8 cellular contexts compared by ENCODE assay signal in the genomic region with DNA sequence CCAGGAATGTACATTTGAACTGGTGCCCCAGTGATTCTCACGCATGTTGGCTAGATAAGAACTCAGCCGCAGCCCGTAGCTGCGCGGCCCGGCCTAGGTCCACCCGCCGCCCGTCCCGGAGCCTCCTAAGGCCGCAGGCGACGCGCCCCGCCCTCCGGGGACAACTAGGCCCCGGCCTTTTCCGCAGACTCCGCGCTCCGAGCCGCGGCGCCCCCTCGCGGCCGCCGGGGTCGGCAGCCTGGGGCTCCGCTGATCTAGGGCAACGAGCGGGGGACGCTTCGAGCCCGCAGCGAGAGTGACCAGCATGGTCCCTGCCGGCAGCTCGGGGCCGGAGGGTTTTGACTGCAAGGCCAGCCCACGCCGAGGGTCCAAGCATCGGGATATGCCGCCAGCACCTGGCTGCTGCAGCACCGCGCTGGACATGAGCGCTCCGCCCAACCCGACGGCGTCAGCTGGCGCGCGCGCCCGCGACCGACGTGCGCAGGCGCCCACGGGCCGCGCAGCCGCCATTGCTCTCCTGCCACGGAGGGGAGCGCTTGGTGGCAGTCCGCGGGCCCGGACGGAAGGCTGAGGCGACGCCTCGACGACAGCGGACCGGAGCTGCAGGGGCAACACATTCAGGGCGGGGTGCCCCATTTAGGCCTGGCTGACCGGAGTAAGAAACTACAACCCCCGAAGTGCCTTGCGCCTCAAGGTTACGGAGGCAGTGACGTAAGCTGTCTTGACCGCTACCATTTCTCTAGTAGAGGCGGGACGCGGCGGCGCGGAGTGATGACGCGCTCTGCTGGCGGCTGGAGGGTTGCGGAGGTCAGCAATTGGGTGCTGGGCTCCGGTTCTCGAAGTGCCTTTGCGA. TPM values are rescaled to one million over a fixed set of nuclear protein-coding genes. Genes with fewer than 3 reads are reported as not detected.
DNase-seq lines count a peak whose midpoint lies in the region; ATAC-seq and TF ChIP-seq lines count a peak whose summit lies in the region.

A gene with protein sequence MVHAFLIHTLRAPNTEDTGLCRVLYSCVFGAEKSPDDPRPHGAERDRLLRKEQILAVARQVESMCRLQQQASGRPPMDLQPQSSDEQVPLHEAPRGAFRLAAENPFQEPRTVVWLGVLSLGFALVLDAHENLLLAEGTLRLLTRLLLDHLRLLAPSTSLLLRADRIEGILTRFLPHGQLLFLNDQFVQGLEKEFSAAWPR (plus strand): TSS at position 500 of the 853 bp plus-strand sequence. CDS start 1,571 bp downstream, outside the sequence.

- TF ChIP-seq CTCF in BJ (IDR thresholded peaks at IDR 0.05; ENCODE audit: insufficient read depth, low read depth, low read length) (peak; percentile 66), choroid plexus epithelial cell (conservative IDR thresholded peaks at IDR 0.05; ENCODE audit: low read depth, low read length) (peak; percentile 57)

- no peaks in the 10 kb centered on the region for H3K27me3 ChIP-seq in BJ (ENCODE audit: control insufficient read depth, insufficient read depth, low read length)

- peaks cover 11% of the 10 kb centered on the region for H3K36me3 ChIP-seq in BJ (ENCODE audit: control insufficient read depth, insufficient read depth, low read length)

- ATAC-seq in HG03442 (IDR thresholded peaks at IDR 0.05; ENCODE audit: unreplicated experiment) = peak; percentile 73

- POLR2A ChIA-PET in BJ (lab: Charles Lee) = interaction anchor here (1.2 to 1.3 kb wide), 2 partner anchors 33 to 39 kb away, joined by 4 to 5 read pairs; partner anchors contain the start of genes CENPB and SPEF1

- DNase-seq in BJ (ENCODE audit: low read depth) = peak; percentile 64
- peak; percentile 91 for DNase-seq in GM19238 (ENCODE audit: insufficient read length, low spot score)
- peak; percentile 97 for DNase-seq in NCI-H510A treated with DMSO at 0.1 percent for 48 hours (lab: John Stamatoyannopoulos, UW)
- peak; percentile 75 to 87 for DNase-seq in activated CD4-positive, alpha-beta T cell treated with anti-CD3 and anti-CD28 coated beads for 24 hours (ENCODE audit: low read depth in 2 of 2)
- peak; percentile 97 for DNase-seq in choroid plexus epithelial cell (ENCODE audit: low read depth)
- DNase-seq in kidney tubule cell (ENCODE audit: low spot score) = peak; percentile 95
- DNase-seq in stimulated activated CD4-positive, alpha-beta T cell treated with anti-CD3 and anti-CD28 coated beads, Interleukin-1b, Interleukin-23, amount 100 ng/mL, for 4 hours (ENCODE audit: low read depth in 2 of 2) = peak; percentile 75 to 85

- peak within 1 kb of the TSS; percentile 54 for H3K4me3 ChIP-seq in BJ (ENCODE audit: low read depth, low read length)
- peak within 1 kb of the TSS; percentile 95 for H3K4me3 ChIP-seq in choroid plexus epithelial cell (ENCODE audit: low read depth, low read length)

- CTCF ChIA-PET in BJ (lab: Yijun Ruan, JAX) = interaction anchor here (0.6 to 11.8 kb wide), 28 partner anchors 13 to 265 kb away, joined by 3 to 248 read pairs (median 4); partner anchors contain the start of genes ADISSP, CDC25B, CENPB and SPEF1

RNA-seq across cellular contexts. Expression of the gene that starts here (rescaled TPM):
- polyA plus RNA-seq in BJ (2011; rRNA removed) = 7.5 and 12.2 TPM in 2 replicates
- 11.4 and 11.7 TPM in 2 replicates for polyA minus RNA-seq in BJ (2011; rRNA and poly(A)+ RNA removed)

Comparison
In these comparisons a context has a peak if more than half of its experiments do, and no peak if none do; other contexts are left out.
1. Peak in every context shown above with its lines: DNase-seq, ATAC-seq and H3K4me3 ChIP-seq.